7 cellular contexts compared by ENCODE assay signal in genomic region chr16:55471448-55472097, GRCh38. TPM values are rescaled to one million over a fixed set of nuclear protein-coding genes. Genes with fewer than 3 reads are reported as not detected.
DNase-seq lines count a peak whose midpoint lies in the region; ATAC-seq and TF ChIP-seq lines count a peak whose summit lies in the region.

No MANE protein-coding gene starts in this region.

- H3K27ac ChIP-seq in gastrocnemius medialis: peak overlapping the region; percentile 15 to 46 (median 32)
- H3K27ac ChIP-seq in substantia nigra (ENCODE audit: low read depth, low read length, poor library complexity, severe bottlenecking): no peak overlapping the region

- no peaks in the 10 kb centered on the region for H3K9me3 ChIP-seq in gastrocnemius medialis

- no peaks in the 10 kb centered on the region for H3K27me3 ChIP-seq in gastrocnemius medialis

- peaks cover 0 to 5% of the 10 kb centered on the region in 2 donors for H3K4me1 ChIP-seq in gastrocnemius medialis

- H3K36me3 ChIP-seq in gastrocnemius medialis: no peaks in the 10 kb centered on the region

- peak; percentile 63 for ATAC-seq in GM19043 (IDR thresholded peaks at IDR 0.05; ENCODE audit: low read depth, unreplicated experiment)
- ATAC-seq in HG03095 (IDR thresholded peaks at IDR 0.05; ENCODE audit: unreplicated experiment): peak; percentile 89
- ATAC-seq in gastrocnemius medialis: peak; percentile 49 to 50

- TF ChIP-seq CTCF in astrocyte of the spinal cord (IDR thresholded peaks at IDR 0.05; ENCODE audit: low read depth, low read length) (no peak), gastrocnemius medialis (IDR thresholded peaks at IDR 0.05 in 4 of 5, conservative IDR thresholded peaks at IDR 0.05 in 1 of 5) (no peak)

- intact Hi-C loops in gastrocnemius medialis (cut with DNase I; ENCODE audit: low total_unique reads): no loop called here

- TF ChIP-seq POLR2A in gastrocnemius medialis (IDR thresholded peaks at IDR 0.05): no peak

- in situ Hi-C loops in astrocyte of the spinal cord (cut with HindIII; ENCODE audit: low sequenced_read_pairs): no loop called here
- in situ Hi-C loops in gastrocnemius medialis (cut with MboI; ENCODE audit: low sequenced_read_pairs in 4 of 4): loop anchor here in 1 of 4 donors (25.0 kb wide), 1 partner anchor 366 kb away; the partner anchor contains the start of gene CES1

- DNase-seq in astrocyte of the spinal cord (ENCODE audit: low read depth, low spot score): peak; percentile 86
- no peak for DNase-seq in gastrocnemius medialis
- DNase-seq in NCI-H2171 (lab: John Stamatoyannopoulos, UW): no peak
- no peak for DNase-seq in substantia nigra (lab: John Stamatoyannopoulos, UW)
- DNase-seq in NCI-H2227 treated with DMSO at 0.1 percent for 48 hours (lab: John Stamatoyannopoulos, UW): no peak

- H3K4me3 ChIP-seq in astrocyte of the spinal cord (ENCODE audit: low read depth, low read length) (no peak overlapping the region), gastrocnemius medialis (no peak overlapping the region)

RNA-seq across cellular contexts. Expression of gene MMP2, which starts 7.4 kb away (rescaled TPM):
- 100 to 1,000 TPM in 1 of 4 donors, 10 to 100 TPM in 3; 26.6 to 119 (median 55.6) TPM for total RNA-seq in gastrocnemius medialis

RNA-seq across cellular contexts. Expression of gene LPCAT2, which starts 37.3 kb away (rescaled TPM):
- total RNA-seq in gastrocnemius medialis: 1 to 10 TPM; 1.2 to 6.7 (median 4.7) TPM
